21 cellular contexts compared by ENCODE assay signal in the genomic region with DNA sequence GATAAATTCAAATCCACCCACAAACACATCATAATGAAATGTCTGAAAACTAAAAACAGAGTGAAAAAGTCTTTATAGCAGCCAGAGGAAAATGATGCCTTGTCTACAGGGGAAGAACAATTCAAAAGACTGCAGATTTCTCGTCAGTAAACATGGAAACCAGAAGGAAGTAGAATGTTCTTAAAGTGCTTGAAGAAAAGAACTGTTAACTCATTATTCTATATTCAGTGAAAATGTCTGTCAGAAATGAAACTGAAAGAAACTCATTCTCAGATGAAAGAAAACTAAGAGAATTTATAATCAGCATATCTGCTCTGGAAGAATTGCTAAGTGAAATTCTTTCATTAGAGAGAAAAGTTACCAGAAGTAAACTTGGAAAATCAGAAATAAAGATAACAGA.
"Had no signal": no experiment of that assay in that cellular context is flagged by ENCODE, and none has a peak within 500 bp of the region (broad histone marks: within the 10 kb centered on the region; RNA-seq: fewer than 3 reads in every experiment).

No MANE protein-coding gene starts in this region.

- H3K4me1 ChIP-seq: heart right ventricle, pancreas, psoas muscle, right atrium auricular region, thyroid gland had no signal

- H3K36me3 ChIP-seq: heart right ventricle, neutrophil, pancreas, right atrium auricular region, thyroid gland had no signal

- H3K4me3 ChIP-seq: heart right ventricle, pancreas, psoas muscle, right atrium auricular region, thyroid gland had no signal

- ATAC-seq: activated naive CD4-positive, alpha-beta T cell treated with anti-CD3 and anti-CD28 coated beads, Interleukin-2, amount 50 U/mL, for 72 hours; activated T-helper 17 cell treated with anti-CD3 and anti-CD28 coated beads, Interleukin-2, amount 50 U/mL, for 72 hours; heart right ventricle; left colon; pancreas; psoas muscle had no signal

- H3K9me3 ChIP-seq: heart right ventricle, neutrophil, pancreas, psoas muscle, right atrium auricular region, thyroid gland had no signal

- DNase-seq: activated CD4-positive, alpha-beta T cell treated with anti-CD3 and anti-CD28 coated beads for 1 hour; activated T-cell treated with anti-CD3 and anti-CD28 coated beads, Interleukin-2, amount 50 U/mL, for 24 hours; aorta; central memory CD4-positive, alpha-beta T cell; dermis blood vessel endothelial cell; effector CD8-positive, alpha-beta T cell; erythroblast; foreskin fibroblast; heart right ventricle; left colon; pancreas; psoas muscle; stimulated activated CD4-positive, alpha-beta T cell treated with anti-CD3 and anti-CD28 coated beads, Interleukin-12 subunit alpha, Interleukin-12 subunit beta, amount 100 ng/mL, for 4 hours; stimulated activated CD4-positive, alpha-beta T cell treated with anti-CD3 and anti-CD28 coated beads, Interleukin-4, amount 100 ng/mL, for 4 hours; substantia nigra; thyroid gland had no signal

- H3K27me3 ChIP-seq: heart right ventricle, neutrophil, right atrium auricular region, thyroid gland had no signal

- FAIRE-seq: keratinocyte, pancreas had no signal

- H3K27ac ChIP-seq: heart right ventricle, neutrophil, pancreas, psoas muscle, right atrium auricular region, thyroid gland had no signal
